21 cellular contexts compared by ENCODE assay signal in the genomic region with DNA sequence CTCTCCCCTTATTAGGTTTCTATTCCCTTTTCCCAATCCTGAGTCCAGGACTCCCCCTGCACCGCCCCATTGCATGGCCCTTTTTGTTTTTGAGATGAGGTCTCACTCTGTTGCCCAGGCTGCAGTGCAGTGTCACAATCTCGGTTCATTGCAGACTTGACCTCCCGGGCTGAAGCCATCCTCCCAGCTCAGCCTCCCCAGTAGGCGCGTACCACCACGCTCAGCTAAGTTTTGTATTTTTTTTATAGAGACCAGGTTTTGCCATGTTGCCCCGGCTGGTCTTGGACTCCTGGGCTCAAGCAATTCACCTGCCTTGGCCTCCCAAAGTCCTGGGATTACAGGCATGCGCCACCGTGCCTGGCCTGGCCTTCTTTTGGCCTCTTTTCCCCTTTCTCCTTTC. TPM values are rescaled to one million over a fixed set of nuclear protein-coding genes. Genes with fewer than 3 reads are reported as not detected.
DNase-seq lines count a peak whose midpoint lies in the region; ATAC-seq and TF ChIP-seq lines count a peak whose summit lies in the region.
"Had no signal": no experiment of that assay in that cellular context is flagged by ENCODE, and none has a peak within 500 bp of the region (broad histone marks: within the 10 kb centered on the region; RNA-seq: fewer than 3 reads in every experiment).

No MANE protein-coding gene starts in this region.

- no peak overlapping the region for H3K23ac ChIP-seq in trophoblast cell (ENCODE audit: low read length)

- TF ChIP-seq CTCF in brain (conservative IDR thresholded peaks at IDR 0.05) (no peak), tibial artery (IDR thresholded peaks at IDR 0.05) (no peak)

- H3K14ac ChIP-seq in trophoblast cell (ENCODE audit: low read length), result peak overlapping the region; percentile 25

- H3K27me3 ChIP-seq in trophoblast cell (ENCODE audit: insufficient read depth, low read length) (no peaks in the 10 kb centered on the region), tibial artery (no peaks in the 10 kb centered on the region)
- H3K27me3 ChIP-seq in CD4-positive, alpha-beta memory T cell (ENCODE audit: insufficient read depth, low read length), result no peaks in the 10 kb centered on the region
- H3K27me3 ChIP-seq: BLaER1 treated with 17β-estradiol and CSF1 and Interleukin-3, amounts not matched to agents 10 nM and 100 nM had no signal

- no peaks in the 10 kb centered on the region for H3K27me3 Mint-ChIP-seq in activated naive CD4-positive, alpha-beta T cell treated with anti-CD3 and anti-CD28 coated beads, Interleukin-2, amount 10 ng/mL, durations not matched to agents 7 days and 5 days
- peaks cover 3% of the 10 kb centered on the region for H3K27me3 Mint-ChIP-seq in brain
- H3K27me3 Mint-ChIP-seq in CD4-positive, alpha-beta memory T cell, result no peaks in the 10 kb centered on the region

- intact Hi-C loops in tibial artery (cut with DNase I; ENCODE audit: low total_unique reads), result no loop called here
- intact Hi-C loops in CD4-positive, alpha-beta memory T cell (cut with micrococcal nuclease), result no loop called here

- H3K4me1 ChIP-seq in trophoblast cell (ENCODE audit: control insufficient read depth in 1 of 2, insufficient read depth in 2 of 2, low read length in 2 of 2), result peaks cover 45 to 48% of the 10 kb centered on the region in 2 experiments
- H3K4me1 ChIP-seq in tibial artery, result peaks cover 0 to 52% (median 41%) of the 10 kb centered on the region in 4 donors
- H3K4me1 ChIP-seq in CD4-positive, alpha-beta memory T cell (ENCODE audit: insufficient read depth, low read length), result peaks cover 5% of the 10 kb centered on the region
- H3K4me1 ChIP-seq: HAP-1 had no signal

- POLR2A ChIA-PET in CD4-positive, alpha-beta memory T cell (lab: Charles Lee; ENCODE audit: partially characterized antibody), result no interaction called here

- no peak overlapping the region for H3K4me2 ChIP-seq in trophoblast cell (ENCODE audit: low read length)
- H3K4me2 ChIP-seq: BLaER1 treated with 17β-estradiol and CSF1 and Interleukin-3, amounts not matched to agents 10 nM and 100 nM had no signal

- H2BK120ac ChIP-seq in trophoblast cell (ENCODE audit: insufficient read depth, low read length, poor library complexity), result no peak overlapping the region

- H3K36me3 Mint-ChIP-seq in activated naive CD4-positive, alpha-beta T cell treated with anti-CD3 and anti-CD28 coated beads, Interleukin-2, amount 10 ng/mL, durations not matched to agents 7 days and 5 days, result peaks cover 20% of the 10 kb centered on the region
- H3K36me3 Mint-ChIP-seq in activated naive CD4-positive, alpha-beta T cell treated with anti-CD3 and anti-CD28 coated beads, Interleukin-2, amount 50 U/mL, for 72 hours, result peaks cover 5 to 14% of the 10 kb centered on the region in 2 donors
- peaks cover 29% of the 10 kb centered on the region for H3K36me3 Mint-ChIP-seq in brain
- peaks cover 29 to 42% of the 10 kb centered on the region in 2 donors for H3K36me3 Mint-ChIP-seq in CD4-positive, alpha-beta memory T cell

- peak; percentile 5 for DNase-seq in activated naive CD4-positive, alpha-beta T cell treated with anti-CD3 and anti-CD28 coated beads, Interleukin-2, amount 10 ng/mL, durations not matched to agents 7 days and 5 days
- no peak for DNase-seq in activated naive CD4-positive, alpha-beta T cell treated with anti-CD3 and anti-CD28 coated beads, Interleukin-2, amount 50 U/mL, for 72 hours (ENCODE audit: low spot score in 2 of 2)
- DNase-seq in trophoblast cell, result no peak
- no peak for DNase-seq in tibial artery
- DNase-seq in stimulated activated CD4-positive, alpha-beta T cell treated with anti-CD3 and anti-CD28 coated beads, Interleukin-2, amount 100 ng/mL, for 48 hours, result no peak
- no peak for DNase-seq in CD4-positive, alpha-beta memory T cell
- DNase-seq: 8988T; CD8-positive, alpha-beta T cell; DND-41; KBM-7; NCI-H1694; NCI-H2081 treated with DMSO at 0.1 percent for 48 hours; OCI-M1; SHP77 had no signal

- H3K9ac ChIP-seq in trophoblast cell (ENCODE audit: low read length), result no peak overlapping the region
- H3K9ac ChIP-seq: BLaER1 treated with 17β-estradiol and CSF1 and Interleukin-3, amounts not matched to agents 10 nM and 100 nM; GM23248 had no signal

- H2AFZ ChIP-seq in trophoblast cell (ENCODE audit: insufficient read depth, low read length, poor library complexity), result no peak overlapping the region
- H2AFZ ChIP-seq: GM23248 had no signal

- no peak overlapping the region for H4K91ac ChIP-seq in trophoblast cell (ENCODE audit: low read depth, low read length)

- no peak overlapping the region for H2BK12ac ChIP-seq in trophoblast cell (ENCODE audit: low read length)

- H3K27ac ChIP-seq in trophoblast cell (ENCODE audit: low read depth, low read length), result peak overlapping the region; percentile 57
- H3K27ac ChIP-seq in tibial artery, result peak overlapping the region; percentile 36 to 46
- no peak overlapping the region for H3K27ac ChIP-seq in CD4-positive, alpha-beta memory T cell (ENCODE audit: low read depth, low read length)
- H3K27ac ChIP-seq: BLaER1 treated with 17β-estradiol and CSF1 and Interleukin-3, amounts not matched to agents 10 nM and 100 nM; GM23248; HL-60 had no signal

- H2BK5ac ChIP-seq in trophoblast cell (ENCODE audit: low read depth, low read length, poor library complexity), result peak overlapping the region; percentile 32

- H3K4me3 Mint-ChIP-seq in activated naive CD4-positive, alpha-beta T cell treated with anti-CD3 and anti-CD28 coated beads, Interleukin-2, amount 10 ng/mL, durations not matched to agents 7 days and 5 days, result no peak overlapping the region
- no peak overlapping the region for H3K4me3 Mint-ChIP-seq in brain
- no peak overlapping the region for H3K4me3 Mint-ChIP-seq in CD4-positive, alpha-beta memory T cell
- H3K4me3 Mint-ChIP-seq: CD8-positive, alpha-beta T cell had no signal

- H3K9me3 Mint-ChIP-seq in activated naive CD4-positive, alpha-beta T cell treated with anti-CD3 and anti-CD28 coated beads, Interleukin-2, amount 10 ng/mL, durations not matched to agents 7 days and 5 days, result no peaks in the 10 kb centered on the region
- no peaks in the 10 kb centered on the region for H3K9me3 Mint-ChIP-seq in activated naive CD4-positive, alpha-beta T cell treated with anti-CD3 and anti-CD28 coated beads, Interleukin-2, amount 50 U/mL, for 72 hours
- no peaks in the 10 kb centered on the region for H3K9me3 Mint-ChIP-seq in brain
- peaks cover 0 to 2% (median 0%) of the 10 kb centered on the region in 8 donors for H3K9me3 Mint-ChIP-seq in CD4-positive, alpha-beta memory T cell
- H3K9me3 Mint-ChIP-seq: CD8-positive, alpha-beta T cell had no signal

- H4K8ac ChIP-seq in trophoblast cell (ENCODE audit: low read depth, low read length), result no peak overlapping the region

- WGBS in trophoblast cell (ENCODE audit: extremely low coverage, insufficient coverage, insufficient read length), result no CpG with 5 or more reads among the region's 9 CpGs

- H3K9me3 ChIP-seq in trophoblast cell (ENCODE audit: insufficient read depth, low read depth, low read length) (no peaks in the 10 kb centered on the region), tibial artery (no peaks in the 10 kb centered on the region)
- H3K9me3 ChIP-seq in CD4-positive, alpha-beta memory T cell (ENCODE audit: control insufficient read depth in 1 of 2, low read length in 2 of 2), result no peaks in the 10 kb centered on the region
- H3K9me3 ChIP-seq: BLaER1 treated with 17β-estradiol and CSF1 and Interleukin-3, amounts not matched to agents 10 nM and 100 nM; HAP-1 had no signal

- peaks cover 35 to 37% of the 10 kb centered on the region in 2 experiments for H3K36me3 ChIP-seq in trophoblast cell (ENCODE audit: control insufficient read depth in 1 of 2, insufficient read depth in 2 of 2, low read length in 2 of 2)
- peaks cover 0 to 18% (median 13%) of the 10 kb centered on the region in 3 donors for H3K36me3 ChIP-seq in tibial artery
- no peaks in the 10 kb centered on the region for H3K36me3 ChIP-seq in CD4-positive, alpha-beta memory T cell (ENCODE audit: insufficient read depth, low read length)

- no peak for ATAC-seq in activated naive CD4-positive, alpha-beta T cell treated with anti-CD3 and anti-CD28 coated beads, Interleukin-2, amount 50 U/mL, for 72 hours
- no peak for ATAC-seq in HG03280 (IDR thresholded peaks at IDR 0.05; ENCODE audit: unreplicated experiment)
- ATAC-seq: CD8-positive, alpha-beta T cell; GM12878 had no signal

- H3K4ac ChIP-seq in trophoblast cell (ENCODE audit: low read depth, low read length), result no peak overlapping the region

- H3K4me3 ChIP-seq in trophoblast cell (ENCODE audit: low read depth, low read length) (no peak overlapping the region), tibial artery (no peak overlapping the region)
- H3K4me3 ChIP-seq in CD4-positive, alpha-beta memory T cell (ENCODE audit: low read length in 2 of 2), result no peak overlapping the region
- H3K4me3 ChIP-seq: BLaER1 treated with 17β-estradiol and CSF1 and Interleukin-3, amounts not matched to agents 10 nM and 100 nM; GM12878; GM23248; HAP-1 had no signal

- H3K4me1 Mint-ChIP-seq in activated naive CD4-positive, alpha-beta T cell treated with anti-CD3 and anti-CD28 coated beads, Interleukin-2, amount 10 ng/mL, durations not matched to agents 7 days and 5 days, result peaks cover 11% of the 10 kb centered on the region
- H3K4me1 Mint-ChIP-seq in brain, result peaks cover 65% of the 10 kb centered on the region
- H3K4me1 Mint-ChIP-seq in CD4-positive, alpha-beta memory T cell, result peaks cover 1 to 6% (median 3%) of the 10 kb centered on the region in 4 donors

- CTCF ChIA-PET in activated naive CD4-positive, alpha-beta T cell treated with anti-CD3 and anti-CD28 coated beads, Interleukin-2, amount 10 ng/mL, durations not matched to agents 7 days and 5 days (lab: Charles Lee), result no interaction called here
- CTCF ChIA-PET in CD4-positive, alpha-beta memory T cell (lab: Charles Lee; ENCODE audit: partially characterized antibody), result no interaction called here

- H4K12ac ChIP-seq in trophoblast cell (ENCODE audit: low read depth, low read length), result no peak overlapping the region

- H3K27ac Mint-ChIP-seq in activated naive CD4-positive, alpha-beta T cell treated with anti-CD3 and anti-CD28 coated beads, Interleukin-2, amount 10 ng/mL, durations not matched to agents 7 days and 5 days, result no peak overlapping the region
- H3K27ac Mint-ChIP-seq in activated naive CD4-positive, alpha-beta T cell treated with anti-CD3 and anti-CD28 coated beads, Interleukin-2, amount 50 U/mL, for 72 hours, result no peak overlapping the region
- H3K27ac Mint-ChIP-seq in brain, result peak overlapping the region; percentile 26 to 91 (median 72)
- no peak overlapping the region for H3K27ac Mint-ChIP-seq in CD4-positive, alpha-beta memory T cell
- H3K27ac Mint-ChIP-seq: CD8-positive, alpha-beta T cell had no signal

- H3K79me2 ChIP-seq in trophoblast cell (ENCODE audit: control insufficient read depth, insufficient read depth, low read length, poor library complexity), result peaks cover 14% of the 10 kb centered on the region

- peak overlapping the region; percentile 28 for H3K18ac ChIP-seq in trophoblast cell (ENCODE audit: low read length)

- H2AK5ac ChIP-seq in trophoblast cell (ENCODE audit: low read length), result no peak overlapping the region

- H3K79me1 ChIP-seq in trophoblast cell (ENCODE audit: low read length), result peaks cover 36% of the 10 kb centered on the region

RNA-seq across cellular contexts. Expression of gene PDIA5, which starts 29.3 kb away (rescaled TPM):
- 10 to 100 TPM in 1 of 2 donors, 1 to 10 TPM in 1; 5.5 to 20.0 TPM for total RNA-seq in activated naive CD4-positive, alpha-beta T cell treated with anti-CD3 and anti-CD28 coated beads, Interleukin-2, amount 50 U/mL, for 72 hours
- 12.3 TPM for polyA plus RNA-seq in brain (ENCODE audit: insufficient read depth, low read depth, low replicate concordance)
- polyA plus RNA-seq in trophoblast cell (2013), result 77.0 and 78.2 TPM in 2 replicates
- total RNA-seq in CD4-positive, alpha-beta memory T cell, result 1 to 10 TPM; 6.3 to 7.0 TPM
- 1 to 10 TPM; 3.0 to 5.0 TPM for polyA plus RNA-seq in CD4-positive, alpha-beta memory T cell

Comparison
In these comparisons a context has a peak if more than half of its experiments do, and no peak if none do; other contexts are left out.
1. H3K27ac Mint-ChIP-seq: peak in brain (5 of 5); none in activated naive CD4-positive, alpha-beta T cell treated with anti-CD3 and anti-CD28 coated beads, Interleukin-2, amount 10 ng/mL, durations not matched to agents 7 days and 5 days (single experiment), activated naive CD4-positive, alpha-beta T cell treated with anti-CD3 and anti-CD28 coated beads, Interleukin-2, amount 50 U/mL, for 72 hours (0 of 2) and CD4-positive, alpha-beta memory T cell (0 of 7).